In genomic region chr7:144710791-144711190, GRCh38 we compare ENCODE assay signal across 10 cellular contexts.
"Had no signal": no experiment of that assay in that cellular context is flagged by ENCODE, and none has a peak within 500 bp of the region (broad histone marks: within the 10 kb centered on the region; RNA-seq: fewer than 3 reads in every experiment).

No MANE protein-coding gene starts in this region.

- H3K4me3 ChIP-seq: GM23248, GM23338 had no signal

- H3K9ac ChIP-seq: GM23248 had no signal

- H3K4me2 ChIP-seq: GM23338 had no signal

- H2AFZ ChIP-seq: GM23248, GM23338 had no signal

- FAIRE-seq: H1, H54 had no signal

- DNase-seq: GM23248, GOT3, H7, H9, HCEC 1CT, HFFc6 had no signal

- H3K27ac ChIP-seq: GM23248 had no signal

- ATAC-seq: GM23338, HCT116 had no signal
